Comparison of ENCODE assay signal across 18 cellular contexts in genomic region chr18:8397034-8397433, GRCh38.
"Had no signal": no experiment of that assay in that cellular context is flagged by ENCODE, and none has a peak within 500 bp of the region (broad histone marks: within the 10 kb centered on the region; RNA-seq: fewer than 3 reads in every experiment).

No MANE protein-coding gene starts in this region.

- ATAC-seq: body of pancreas, heart right ventricle, mucosa of descending colon had no signal

- H3K27ac Mint-ChIP-seq: activated CD4-positive, alpha-beta memory T cell treated with anti-CD3 and anti-CD28 coated beads, Interleukin-2, amount 10 ng/mL, durations not matched to agents 7 days and 5 days; activated naive CD8-positive, alpha-beta T cell treated with anti-CD3 and anti-CD28 coated beads, Interleukin-2, amount 10 ng/mL, durations not matched to agents 7 days and 5 days; activated T-cell treated with anti-CD3 and anti-CD28 coated beads, Interleukin-2, amount 50 U/mL, for 24 hours; activated T-helper 2 cell treated with anti-CD3 and anti-CD28 coated beads, Interferon-gamma antibody, Interleukin-2, Interleukin-4, amounts not matched to agents 10 μg/mL and 5 μg/mL and 100 μg/mL, durations not matched to agents 14 hours and 24 hours and 36 hours; naive B cell had no signal

- H3K27me3 Mint-ChIP-seq: activated CD4-positive, alpha-beta memory T cell treated with anti-CD3 and anti-CD28 coated beads, Interleukin-2, amount 10 ng/mL, durations not matched to agents 7 days and 5 days; activated naive CD8-positive, alpha-beta T cell treated with anti-CD3 and anti-CD28 coated beads, Interleukin-2, amount 10 ng/mL, durations not matched to agents 7 days and 5 days; activated T-cell treated with anti-CD3 and anti-CD28 coated beads, Interleukin-2, amount 50 U/mL, for 24 hours had no signal

- H3K36me3 Mint-ChIP-seq: activated naive CD8-positive, alpha-beta T cell treated with anti-CD3 and anti-CD28 coated beads, Interleukin-2, amount 10 ng/mL, durations not matched to agents 7 days and 5 days; naive B cell had no signal

- H3K27me3 ChIP-seq: body of pancreas, heart right ventricle, neutrophil, spleen, tibial artery had no signal

- H3K9me3 Mint-ChIP-seq: activated CD4-positive, alpha-beta memory T cell treated with anti-CD3 and anti-CD28 coated beads, Interleukin-2, amount 10 ng/mL, durations not matched to agents 7 days and 5 days; activated naive CD8-positive, alpha-beta T cell treated with anti-CD3 and anti-CD28 coated beads, Interleukin-2, amount 10 ng/mL, durations not matched to agents 7 days and 5 days; activated T-cell treated with anti-CD3 and anti-CD28 coated beads, Interleukin-2, amount 50 U/mL, for 24 hours; activated T-helper 2 cell treated with anti-CD3 and anti-CD28 coated beads, Interferon-gamma antibody, Interleukin-2, Interleukin-4, amounts not matched to agents 10 μg/mL and 5 μg/mL and 100 μg/mL, durations not matched to agents 14 hours and 24 hours and 36 hours; naive B cell had no signal

- H3K4me1 ChIP-seq: parathyroid adenoma, spleen, tibial artery had no signal

- H3K4me1 Mint-ChIP-seq: activated CD4-positive, alpha-beta memory T cell treated with anti-CD3 and anti-CD28 coated beads, Interleukin-2, amount 10 ng/mL, durations not matched to agents 7 days and 5 days; activated naive CD8-positive, alpha-beta T cell treated with anti-CD3 and anti-CD28 coated beads, Interleukin-2, amount 10 ng/mL, durations not matched to agents 7 days and 5 days; naive B cell had no signal

- H3K4me3 Mint-ChIP-seq: activated CD4-positive, alpha-beta memory T cell treated with anti-CD3 and anti-CD28 coated beads, Interleukin-2, amount 10 ng/mL, durations not matched to agents 7 days and 5 days; activated naive CD8-positive, alpha-beta T cell treated with anti-CD3 and anti-CD28 coated beads, Interleukin-2, amount 10 ng/mL, durations not matched to agents 7 days and 5 days; activated T-cell treated with anti-CD3 and anti-CD28 coated beads, Interleukin-2, amount 50 U/mL, for 24 hours; naive B cell had no signal

- DNase-seq: activated CD4-positive, alpha-beta memory T cell treated with anti-CD3 and anti-CD28 coated beads, Interleukin-2, amount 10 ng/mL, durations not matched to agents 7 days and 5 days; activated CD4-positive, alpha-beta T cell treated with anti-CD3 and anti-CD28 coated beads for 4 hours; activated naive CD4-positive, alpha-beta T cell treated with Interleukin-2 at 50 U/mL for 16 hours; activated naive CD8-positive, alpha-beta T cell treated with anti-CD3 and anti-CD28 coated beads, Interleukin-2, amount 10 ng/mL, durations not matched to agents 7 days and 5 days; activated T-cell treated with anti-CD3 and anti-CD28 coated beads, Interleukin-2, amount 50 U/mL, for 24 hours; body of pancreas; central memory CD4-positive, alpha-beta T cell; heart right ventricle; mesenchymal stem cell; mucosa of descending colon; naive B cell; spleen; stimulated activated CD8-positive, alpha-beta memory T cell treated with anti-CD3 and anti-CD28 coated beads, Interleukin-4, amount 100 ng/mL, for 48 hours; stimulated activated naive CD4-positive, alpha-beta T cell treated with Interleukin-2 at 50 U/mL for 16 hours; tibial artery had no signal

- H3K9ac ChIP-seq: parathyroid adenoma had no signal

- H3K4me3 ChIP-seq: body of pancreas, heart right ventricle, mucosa of descending colon, spleen, tibial artery had no signal

- H3K27ac ChIP-seq: body of pancreas, heart right ventricle, neutrophil, parathyroid adenoma, spleen, tibial artery had no signal

- H2AFZ ChIP-seq: parathyroid adenoma had no signal

- H3K36me3 ChIP-seq: neutrophil had no signal

- H3K9me3 ChIP-seq: body of pancreas, heart right ventricle, mucosa of descending colon, neutrophil, spleen, tibial artery had no signal
